In genomic region chr9:2755285-2755684, GRCh38 we compare ENCODE assay signal across 1 cellular context.
TF ChIP-seq lines count a peak whose summit lies in the region.

No MANE protein-coding gene starts in this region.

TF ChIP-seq in HepG2, 621 proteins besides CTCF, POLR2A, EP300 and RAD21 (continued from another document):
- TF ChIP-seq ZBTB40 (IDR thresholded peaks at IDR 0.05) (no peak), ZBTB40 (CRISPR knock-in tag; IDR thresholded peaks at IDR 0.05) (no peak)
TF ChIP-seq in HepG2: peak in this region for 1.
